ENCODE assay signal across 11 cellular contexts in genomic region chr11:72834905-72835304, GRCh38. TPM values are rescaled to one million over a fixed set of nuclear protein-coding genes. Genes with fewer than 3 reads are reported as not detected.
DNase-seq lines count a peak whose midpoint lies in the region; ATAC-seq and TF ChIP-seq lines count a peak whose summit lies in the region.
"Had no signal": no experiment of that assay in that cellular context is flagged by ENCODE, and none has a peak within 500 bp of the region (broad histone marks: within the 10 kb centered on the region; RNA-seq: fewer than 3 reads in every experiment).

No MANE protein-coding gene starts in this region.

- no peaks in the 10 kb centered on the region for H3K9me3 ChIP-seq in mucosa of rectum (ENCODE audit: control insufficient read depth in 2 of 2, low read length in 2 of 2)
- H3K9me3 ChIP-seq in tibial nerve, result no peaks in the 10 kb centered on the region
- H3K9me3 ChIP-seq: pancreas had no signal

- TF ChIP-seq CTCF in tibial nerve (IDR thresholded peaks at IDR 0.05), result no peak

- no peak overlapping the region for H3K4me3 ChIP-seq in mucosa of rectum (ENCODE audit: low read length in 2 of 2)
- no peak overlapping the region for H3K4me3 ChIP-seq in tibial nerve
- H3K4me3 ChIP-seq: pancreas had no signal

- H3K9ac ChIP-seq in mucosa of rectum (ENCODE audit: low read depth in 1 of 2, low read length in 2 of 2), result no peak overlapping the region

- peak in 1 of 2 donors; percentile 33 for TF ChIP-seq EP300 in tibial nerve (IDR thresholded peaks at IDR 0.05)

- ATAC-seq in activated CD8-positive, alpha-beta memory T cell treated with anti-CD3 and anti-CD28 coated beads, Interleukin-2, amount 10 ng/mL, durations not matched to agents 7 days and 5 days, result no peak
- ATAC-seq in HG03139 (IDR thresholded peaks at IDR 0.05; ENCODE audit: unreplicated experiment), result no peak
- ATAC-seq: pancreas had no signal

- no peak for DNase-seq in activated CD8-positive, alpha-beta memory T cell treated with anti-CD3 and anti-CD28 coated beads, Interleukin-2, amount 10 ng/mL, durations not matched to agents 7 days and 5 days
- no peak for DNase-seq in activated CD8-positive, alpha-beta memory T cell treated with anti-CD3 and anti-CD28 coated beads, Interleukin-2, amount 50 U/mL, for 48 hours
- DNase-seq in caudate nucleus (lab: John Stamatoyannopoulos, UW), result no peak
- no peak for DNase-seq in tibial nerve (ENCODE audit: low spot score in 2 of 2)
- DNase-seq in HT-29 (ENCODE audit: low spot score), result no peak
- DNase-seq in SKM-1 (lab: John Stamatoyannopoulos, UW; ENCODE audit: unreplicated experiment), result no peak
- DNase-seq: NCI-H2081 treated with DMSO at 0.1 percent for 48 hours, pancreas had no signal

- peaks cover 25% of the 10 kb centered on the region for H3K4me1 Mint-ChIP-seq in activated CD8-positive, alpha-beta memory T cell treated with anti-CD3 and anti-CD28 coated beads, Interleukin-2, amount 10 ng/mL, durations not matched to agents 7 days and 5 days

- no peak overlapping the region for H3K4me3 Mint-ChIP-seq in activated CD8-positive, alpha-beta memory T cell treated with anti-CD3 and anti-CD28 coated beads, Interleukin-2, amount 10 ng/mL, durations not matched to agents 7 days and 5 days

- peaks cover 20% of the 10 kb centered on the region for H3K36me3 Mint-ChIP-seq in activated CD8-positive, alpha-beta memory T cell treated with anti-CD3 and anti-CD28 coated beads, Interleukin-2, amount 10 ng/mL, durations not matched to agents 7 days and 5 days

- CTCF ChIA-PET in activated CD8-positive, alpha-beta memory T cell treated with anti-CD3 and anti-CD28 coated beads, Interleukin-2, amount 10 ng/mL, durations not matched to agents 7 days and 5 days (lab: Charles Lee), result no interaction called here

- H3K27ac ChIP-seq in caudate nucleus (ENCODE audit: low read depth, low read length), result peak overlapping the region; percentile 85
- H3K27ac ChIP-seq in mucosa of rectum (ENCODE audit: low read depth in 2 of 2, low read length in 2 of 2), result peak overlapping the region; percentile 35 to 61
- peak overlapping the region; percentile 41 to 82 (median 70) for H3K27ac ChIP-seq in tibial nerve
- H3K27ac ChIP-seq: RWPE1 had no signal

- H3K27me3 ChIP-seq in mucosa of rectum (ENCODE audit: control insufficient read depth in 2 of 2, insufficient read depth in 2 of 2, low read length in 2 of 2) (no peaks in the 10 kb centered on the region), tibial nerve (no peaks in the 10 kb centered on the region)
- H3K27me3 ChIP-seq: pancreas had no signal

- H3K9me3 Mint-ChIP-seq in activated CD8-positive, alpha-beta memory T cell treated with anti-CD3 and anti-CD28 coated beads, Interleukin-2, amount 10 ng/mL, durations not matched to agents 7 days and 5 days (ENCODE audit: low read depth), result no peaks in the 10 kb centered on the region

- H3K4me1 ChIP-seq in mucosa of rectum (ENCODE audit: control insufficient read depth in 2 of 2, insufficient read depth in 2 of 2, low read length in 2 of 2), result peaks cover 7 to 8% of the 10 kb centered on the region in 2 donors
- H3K4me1 ChIP-seq in tibial nerve, result peaks cover 0 to 61% (median 16%) of the 10 kb centered on the region in 4 donors
- H3K4me1 ChIP-seq: pancreas had no signal

- peak overlapping the region; percentile 63 for H3K27ac Mint-ChIP-seq in activated CD8-positive, alpha-beta memory T cell treated with anti-CD3 and anti-CD28 coated beads, Interleukin-2, amount 10 ng/mL, durations not matched to agents 7 days and 5 days

- no peaks in the 10 kb centered on the region for H3K27me3 Mint-ChIP-seq in activated CD8-positive, alpha-beta memory T cell treated with anti-CD3 and anti-CD28 coated beads, Interleukin-2, amount 10 ng/mL, durations not matched to agents 7 days and 5 days

- WGBS in tibial nerve, 2 donors, result 71 to 80% methylated on average over 5 of the region's 5 CpGs

- no peak for TF ChIP-seq POLR2A in tibial nerve (IDR thresholded peaks at IDR 0.05)

- H3K36me3 ChIP-seq in mucosa of rectum (ENCODE audit: control insufficient read depth in 2 of 2, insufficient read depth in 2 of 2, low read length in 2 of 2), result peaks cover 3 to 20% of the 10 kb centered on the region in 2 donors
- peaks cover 0 to 32% (median 0%) of the 10 kb centered on the region in 3 donors for H3K36me3 ChIP-seq in tibial nerve

RNA-seq across cellular contexts. Expression of gene ATG16L2, which starts 20.7 kb away (rescaled TPM):
- total RNA-seq in activated CD8-positive, alpha-beta memory T cell treated with anti-CD3 and anti-CD28 coated beads, Interleukin-2, amount 10 ng/mL, durations not matched to agents 7 days and 5 days, result 100 to 1,000 TPM; 103 to 168 TPM
- total RNA-seq in tibial nerve, result 10 to 100 TPM; 26.9 to 60.0 (median 36.6) TPM
- total RNA-seq in HT-29 (2014; rRNA removed; shearing (Covaris generic)), result 10.4 and 11.4 TPM in 2 replicates

RNA-seq across cellular contexts. Expression of gene STARD10, which starts 41.1 kb away (rescaled TPM):
- total RNA-seq in activated CD8-positive, alpha-beta memory T cell treated with anti-CD3 and anti-CD28 coated beads, Interleukin-2, amount 10 ng/mL, durations not matched to agents 7 days and 5 days, result 10 to 100 TPM in 1 of 2 experiments, 1 to 10 TPM in 1; 8.4 to 18.4 TPM
- 10 to 100 TPM; 19.4 to 31.5 (median 23.7) TPM for total RNA-seq in tibial nerve
- 1,082 and 1,283 TPM in 2 replicates for total RNA-seq in HT-29 (2014; rRNA removed; shearing (Covaris generic))

Comparison
In these comparisons a context has a peak if more than half of its experiments do, and no peak if none do; other contexts are left out.
1. RNA of gene STARD10, which starts 41.1 kb away (total RNA-seq): 1,082 to 1,283 TPM in HT-29; 19.4 to 31.5 TPM in tibial nerve and 8.4 to 18.4 TPM in activated CD8-positive, alpha-beta memory T cell treated with anti-CD3 and anti-CD28 coated beads, Interleukin-2, amount 10 ng/mL, durations not matched to agents 7 days and 5 days; every median in the first group is over 10 times any median in the second.
2. Peak in every context shown above with its lines, with median percentiles within 50 percentile points of each other: H3K27ac ChIP-seq.